In the genomic region with DNA sequence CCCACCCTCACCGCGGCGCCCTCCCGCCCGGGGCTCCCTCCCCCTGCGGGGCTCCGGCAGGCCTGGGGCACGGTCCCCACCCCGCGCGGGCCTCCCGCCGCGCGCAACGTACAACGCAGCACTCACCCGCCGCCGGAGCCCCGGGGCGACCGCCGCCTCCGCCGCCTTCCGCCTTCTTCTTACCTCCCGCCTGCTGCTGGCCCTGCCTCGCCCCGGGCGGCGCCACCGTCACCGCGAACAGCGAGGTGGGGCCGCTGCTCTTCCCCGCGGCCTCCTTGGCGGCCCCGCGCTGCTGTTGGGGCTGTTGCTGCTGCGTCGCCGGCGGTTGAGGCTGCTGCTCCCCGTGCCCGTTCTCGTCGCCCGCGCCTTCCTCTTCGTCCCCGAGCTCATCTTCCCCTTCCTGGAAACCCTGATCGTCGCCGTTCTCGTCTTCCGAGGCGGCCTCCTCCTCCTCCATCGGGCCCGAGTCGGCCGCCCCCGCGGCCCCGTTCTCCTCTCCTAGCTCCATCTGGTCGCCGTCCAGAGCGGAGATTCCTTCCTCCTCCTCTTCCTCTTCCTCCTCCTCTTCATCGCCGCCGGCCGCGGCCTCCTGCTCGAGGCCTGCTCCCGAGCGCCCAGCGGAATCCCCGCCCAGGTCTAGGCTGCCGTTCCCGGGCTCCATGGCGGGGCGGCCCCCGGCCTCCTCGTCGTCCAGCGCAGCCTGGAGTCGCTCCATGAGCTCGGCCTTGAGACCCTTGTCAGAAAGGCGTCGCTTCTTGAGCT, we compare ENCODE assay signal across 8 cellular contexts. TPM values are rescaled to one million over a fixed set of nuclear protein-coding genes. Genes with fewer than 3 reads are reported as not detected.
A peak's percentile ranks its signal among the peaks of the same experiment; 100 is the strongest.
DNase-seq lines count a peak whose midpoint lies in the region; ATAC-seq and TF ChIP-seq lines count a peak whose summit lies in the region.

No MANE protein-coding gene starts in this region.

- no peak for TF ChIP-seq POLR2A in Peyer's patch (IDR thresholded peaks at IDR 0.05)

- H3K4me3 ChIP-seq in GM08714 (ENCODE audit: low read length) (peak overlapping the region; percentile 88), Peyer's patch (peak overlapping the region; percentile 91 to 100 (median 98)), mesodermal cell (ENCODE audit: extremely low read depth, insufficient read depth, low read length, poor library complexity, severe bottlenecking) (peak overlapping the region; percentile 99)

- H3K27me3 ChIP-seq in Peyer's patch: no peaks in the 10 kb centered on the region

- no peaks in the 10 kb centered on the region for H3K9me3 Mint-ChIP-seq in central memory CD8-positive, alpha-beta T cell
- no peaks in the 10 kb centered on the region for H3K9me3 Mint-ChIP-seq in stimulated activated effector memory CD8-positive, alpha-beta T cell treated with anti-CD3 and anti-CD28 coated beads, Interleukin-12 subunit alpha, Interleukin-12 subunit beta, amount 100 ng/mL, for 72 hours

- H3K36me3 ChIP-seq in Peyer's patch (peaks cover 0 to 18% (median 0%) of the 10 kb centered on the region in 3 donors), mesodermal cell (ENCODE audit: control insufficient read depth, insufficient read depth, low read length) (peaks cover 38% of the 10 kb centered on the region)

- H3K36me3 Mint-ChIP-seq in central memory CD8-positive, alpha-beta T cell (ENCODE audit: insufficient read depth): peaks cover 54% of the 10 kb centered on the region
- peaks cover 65% of the 10 kb centered on the region for H3K36me3 Mint-ChIP-seq in stimulated activated effector memory CD8-positive, alpha-beta T cell treated with anti-CD3 and anti-CD28 coated beads, Interleukin-12 subunit alpha, Interleukin-12 subunit beta, amount 100 ng/mL, for 72 hours

- H3K4me1 Mint-ChIP-seq in central memory CD8-positive, alpha-beta T cell: peaks cover 50% of the 10 kb centered on the region
- peaks cover 37% of the 10 kb centered on the region for H3K4me1 Mint-ChIP-seq in stimulated activated effector memory CD8-positive, alpha-beta T cell treated with anti-CD3 and anti-CD28 coated beads, Interleukin-12 subunit alpha, Interleukin-12 subunit beta, amount 100 ng/mL, for 72 hours

- H3K27ac Mint-ChIP-seq in central memory CD8-positive, alpha-beta T cell (ENCODE audit: low read depth): peak overlapping the region; percentile 97
- peak overlapping the region; percentile 99 for H3K27ac Mint-ChIP-seq in stimulated activated effector memory CD8-positive, alpha-beta T cell treated with anti-CD3 and anti-CD28 coated beads, Interleukin-12 subunit alpha, Interleukin-12 subunit beta, amount 100 ng/mL, for 72 hours

- no peaks in the 10 kb centered on the region for H3K27me3 Mint-ChIP-seq in central memory CD8-positive, alpha-beta T cell

- ATAC-seq in HG02571 (IDR thresholded peaks at IDR 0.05; ENCODE audit: unreplicated experiment): peak; percentile 8
- ATAC-seq in central memory CD8-positive, alpha-beta T cell (replicated peaks; ENCODE audit: extremely low read depth, poor library complexity, severe bottlenecking): no peak
- ATAC-seq in stimulated activated effector memory CD8-positive, alpha-beta T cell treated with anti-CD3 and anti-CD28 coated beads, Interleukin-12 subunit alpha, Interleukin-12 subunit beta, amount 100 ng/mL, for 72 hours: peak; percentile 0

- H3K27ac ChIP-seq in Peyer's patch (peak overlapping the region; percentile 97 to 100 (median 100)), mesodermal cell (ENCODE audit: low read depth, low read length, severe bottlenecking) (peak overlapping the region; percentile 97)

- peak overlapping the region; percentile 92 for H3K4me3 Mint-ChIP-seq in central memory CD8-positive, alpha-beta T cell
- H3K4me3 Mint-ChIP-seq in stimulated activated effector memory CD8-positive, alpha-beta T cell treated with anti-CD3 and anti-CD28 coated beads, Interleukin-12 subunit alpha, Interleukin-12 subunit beta, amount 100 ng/mL, for 72 hours: peak overlapping the region; percentile 83

- no peaks in the 10 kb centered on the region for H3K9me3 ChIP-seq in Peyer's patch
- H3K9me3 ChIP-seq in mesodermal cell (ENCODE audit: control insufficient read depth, low read length): no peaks in the 10 kb centered on the region

- DNase-seq in Peyer's patch (peak; percentile 34 to 71 (median 68)), cerebellar nuclear complex (lab: John Stamatoyannopoulos, UW) (no peak), NCI-H1694 treated with DMSO at 0.1 percent for 48 hours (lab: John Stamatoyannopoulos, UW) (no peak)
- no peak for DNase-seq in central memory CD8-positive, alpha-beta T cell (ENCODE audit: low spot score in 2 of 2)
- peak; percentile 27 to 72 for DNase-seq in stimulated activated effector memory CD8-positive, alpha-beta T cell treated with anti-CD3 and anti-CD28 coated beads, Interleukin-12 subunit alpha, Interleukin-12 subunit beta, amount 100 ng/mL, for 72 hours (ENCODE audit: low spot score in 2 of 2)

- H3K4me1 ChIP-seq in Peyer's patch: peaks cover 4 to 31% (median 12%) of the 10 kb centered on the region in 4 donors
- peaks cover 20% of the 10 kb centered on the region for H3K4me1 ChIP-seq in mesodermal cell (ENCODE audit: control insufficient read depth, insufficient read depth, low read length, poor library complexity, severe bottlenecking)

- no peak for TF ChIP-seq CTCF in Peyer's patch (IDR thresholded peaks at IDR 0.05)

- 0% methylated on average over 72 to 78 of the region's 92 CpGs for WGBS in mesodermal cell (ENCODE audit: insufficient coverage in 2 of 2), 2 experiments

RNA-seq across cellular contexts. Expression of a gene that starts 0.7 kb away (rescaled TPM):
- total RNA-seq in Peyer's patch: 100 to 1,000 TPM; 277 to 522 (median 324) TPM
- 230 TPM for polyA plus RNA-seq in mesodermal cell (2013, experiment 1 of 2)
- polyA plus RNA-seq in mesodermal cell (2013, experiment 2 of 2): 271 TPM

RNA-seq across cellular contexts. Expression of a gene that starts 28.2 kb away (rescaled TPM):
- 10 to 100 TPM; 15.6 to 33.5 (median 28.2) TPM for total RNA-seq in Peyer's patch
- 11.3 TPM for polyA plus RNA-seq in mesodermal cell (2013, experiment 1 of 2)
- 18.2 TPM for polyA plus RNA-seq in mesodermal cell (2013, experiment 2 of 2)

Comparison
In these comparisons a context has a peak if more than half of its experiments do, and no peak if none do; other contexts are left out.
1. DNase-seq: peak in Peyer's patch (3 of 3) and stimulated activated effector memory CD8-positive, alpha-beta T cell treated with anti-CD3 and anti-CD28 coated beads, Interleukin-12 subunit alpha, Interleukin-12 subunit beta, amount 100 ng/mL, for 72 hours (2 of 2); none in central memory CD8-positive, alpha-beta T cell (0 of 2), cerebellar nuclear complex (0 of 2) and NCI-H1694 treated with DMSO at 0.1 percent for 48 hours (single experiment).
2. Peak in every context shown above with its lines, with median percentiles within 50 percentile points of each other: H3K4me3 ChIP-seq.